ENCODE assay signal across 21 cellular contexts in genomic region chr5:76634661-76635060, GRCh38. TPM values are rescaled to one million over a fixed set of nuclear protein-coding genes. Genes with fewer than 3 reads are reported as not detected.
"Had no signal": no experiment of that assay in that cellular context is flagged by ENCODE, and none has a peak within 500 bp of the region (broad histone marks: within the 10 kb centered on the region; RNA-seq: fewer than 3 reads in every experiment).

No MANE protein-coding gene starts in this region.

- H3K27ac Mint-ChIP-seq: activated CD4-positive, alpha-beta memory T cell treated with anti-CD3 and anti-CD28 coated beads for 36 hours; activated CD4-positive, alpha-beta T cell treated with anti-CD3 and anti-CD28 coated beads, Interleukin-2, amount 10 ng/mL, durations not matched to agents 7 days and 5 days; activated naive CD4-positive, alpha-beta T cell treated with anti-CD3 and anti-CD28 coated beads for 36 hours had no signal

- H3K4me3 Mint-ChIP-seq: activated CD4-positive, alpha-beta memory T cell treated with anti-CD3 and anti-CD28 coated beads for 36 hours; activated CD4-positive, alpha-beta T cell treated with anti-CD3 and anti-CD28 coated beads, Interleukin-2, amount 10 ng/mL, durations not matched to agents 7 days and 5 days; activated naive CD4-positive, alpha-beta T cell treated with anti-CD3 and anti-CD28 coated beads for 36 hours had no signal

- H3K4me1 ChIP-seq: ascending aorta, body of pancreas had no signal

- H3K36me3 ChIP-seq: ascending aorta had no signal

- H3K9me3 ChIP-seq: ascending aorta, body of pancreas had no signal

- DNase-seq: activated CD4-positive, alpha-beta memory T cell treated with anti-CD3 and anti-CD28 coated beads for 36 hours; activated CD4-positive, alpha-beta T cell treated with anti-CD3 and anti-CD28 coated beads, Interleukin-2, amount 10 ng/mL, durations not matched to agents 7 days and 5 days; activated CD4-positive, CD25-positive, alpha-beta regulatory T cell; activated gamma-delta T cell; activated naive CD4-positive, alpha-beta T cell treated with anti-CD3 and anti-CD28 coated beads for 36 hours; amniotic stem cell; body of pancreas; central memory CD4-positive, alpha-beta T cell; Kasumi-1; NCI-H1048; NCI-H146; NCI-H187 treated with DMSO at 0.1 percent for 48 hours; NCI-H2081 treated with DMSO at 0.1 percent for 48 hours; NCI-H446; NCI-H524; PC-3; SHP77 treated with DMSO at 0.1 percent for 48 hours had no signal

- ATAC-seq: body of pancreas, PC-3 had no signal

- H3K4me3 ChIP-seq: ascending aorta, body of pancreas had no signal

- H3K9me3 Mint-ChIP-seq: activated CD4-positive, alpha-beta memory T cell treated with anti-CD3 and anti-CD28 coated beads for 36 hours; activated CD4-positive, alpha-beta T cell treated with anti-CD3 and anti-CD28 coated beads, Interleukin-2, amount 10 ng/mL, durations not matched to agents 7 days and 5 days; activated naive CD4-positive, alpha-beta T cell treated with anti-CD3 and anti-CD28 coated beads for 36 hours had no signal

- H3K27ac ChIP-seq: ascending aorta, body of pancreas, VCaP had no signal

- H3K27me3 Mint-ChIP-seq: activated CD4-positive, alpha-beta memory T cell treated with anti-CD3 and anti-CD28 coated beads for 36 hours; activated CD4-positive, alpha-beta T cell treated with anti-CD3 and anti-CD28 coated beads, Interleukin-2, amount 10 ng/mL, durations not matched to agents 7 days and 5 days had no signal

- H3K27me3 ChIP-seq: ascending aorta, body of pancreas had no signal

RNA-seq across cellular contexts. Expression of gene F2RL2, which starts 11.5 kb away (rescaled TPM):
- total RNA-seq: activated CD4-positive, alpha-beta memory T cell treated with anti-CD3 and anti-CD28 coated beads for 36 hours; activated CD4-positive, alpha-beta T cell treated with anti-CD3 and anti-CD28 coated beads, Interleukin-2, amount 10 ng/mL, durations not matched to agents 7 days and 5 days; activated CD8-positive, alpha-beta memory T cell treated with anti-CD3 and anti-CD28 coated beads for 36 hours; activated naive CD4-positive, alpha-beta T cell treated with anti-CD3 and anti-CD28 coated beads for 36 hours; ascending aorta; T-helper 2 cell treated with Interferon-gamma antibody and Interleukin-4, amounts not matched to agents 100 ng/mL and 5 ng/mL, for 36 hours had no signal
